ENCODE assay signal across 28 cellular contexts in genomic region chr2:227509086-227509485, GRCh38. TPM values are rescaled to one million over a fixed set of nuclear protein-coding genes. Genes with fewer than 3 reads are reported as not detected.
DNase-seq lines count a peak whose midpoint lies in the region; ATAC-seq, FAIRE-seq and TF ChIP-seq lines count a peak whose summit lies in the region.
"Had no signal": no experiment of that assay in that cellular context is flagged by ENCODE, and none has a peak within 500 bp of the region (broad histone marks: within the 10 kb centered on the region; RNA-seq: fewer than 3 reads in every experiment).

No MANE protein-coding gene starts in this region.

- H3K4me1 Mint-ChIP-seq in activated T-cell treated with anti-CD3 and anti-CD28 coated beads, Interleukin-2, amount 50 U/mL, for 72 hours (ENCODE audit: low read depth), result peaks cover 75% of the 10 kb centered on the region
- peaks cover 68% of the 10 kb centered on the region for H3K4me1 Mint-ChIP-seq in activated T-helper 1 cell treated with anti-CD3 and anti-CD28 coated beads, Interleukin-12 subunit alpha, Interleukin-12 subunit beta, Interleukin-2, Interleukin-4 antibody, amounts not matched to agents 30 ng/mL and 10 ng/mL and 1 ng/mL, durations not matched to agents 14 hours and 24 hours and 36 hours (ENCODE audit: low read depth)

- no peak for ATAC-seq in activated T-cell treated with anti-CD3 and anti-CD28 coated beads, Interleukin-2, amount 50 U/mL, for 72 hours (replicated peaks in 1 of 2)
- no peak for ATAC-seq in K562
- ATAC-seq: natural killer cell treated with Interleukin-12 subunit alpha and Interleukin-12 subunit beta and Interleukin-15 and Interleukin-18, amount 100 ng/mL, for 72 hours; stimulated activated memory B cell treated with anti-CD40 and anti-IgM and Interleukin-4, amounts not matched to agents 10 μg/mL and 1 μg/mL and 100 μg/mL, for 72 hours had no signal

- H3K36me3 ChIP-seq in K562 (ENCODE audit: control insufficient read depth, insufficient read depth, low read length), result peaks cover 2% of the 10 kb centered on the region; the same call in 1 of the 3 replicates
- no peaks in the 10 kb centered on the region for H3K36me3 ChIP-seq in ovary
- H3K36me3 ChIP-seq: ascending aorta, colonic mucosa, HAP-1 had no signal

- H3K4me1 ChIP-seq in K562 (replicated peaks in 1 of 2; ENCODE audit: control insufficient read depth in 2 of 2, insufficient read depth in 2 of 2, low read length in 2 of 2), result peaks cover 3 to 25% of the 10 kb centered on the region in 2 experiments; a peak in 4 of 5 replicates
- H3K4me1 ChIP-seq in ovary (ENCODE audit: insufficient read depth), result peaks cover 11% of the 10 kb centered on the region

- no peaks in the 10 kb centered on the region for H3K9me3 Mint-ChIP-seq in activated T-cell treated with anti-CD3 and anti-CD28 coated beads, Interleukin-2, amount 50 U/mL, for 72 hours
- no peaks in the 10 kb centered on the region for H3K9me3 Mint-ChIP-seq in activated T-helper 1 cell treated with anti-CD3 and anti-CD28 coated beads, Interleukin-12 subunit alpha, Interleukin-12 subunit beta, Interleukin-2, Interleukin-4 antibody, amounts not matched to agents 30 ng/mL and 10 ng/mL and 1 ng/mL, durations not matched to agents 14 hours and 24 hours and 36 hours
- H3K9me3 Mint-ChIP-seq: activated CD4-positive, alpha-beta memory T cell treated with anti-CD3 and anti-CD28 coated beads, Interleukin-2, amount 10 ng/mL, durations not matched to agents 7 days and 5 days; activated naive CD8-positive, alpha-beta T cell treated with anti-CD3 and anti-CD28 coated beads for 36 hours; CD8-positive, alpha-beta memory T cell; natural killer cell treated with Interleukin-12 subunit alpha and Interleukin-12 subunit beta and Interleukin-15 and Interleukin-18, amount 100 ng/mL, for 72 hours; stimulated activated memory B cell treated with anti-CD40 and anti-IgM and Interleukin-4, amounts not matched to agents 10 μg/mL and 1 μg/mL and 100 μg/mL, for 72 hours; T-helper 1 cell treated with Interleukin-12 subunit alpha and Interleukin-12 subunit beta and Interleukin-4 antibody, amounts not matched to agents 30 μg/mL and 1 μg/mL, for 36 hours had no signal

- CTCF ChIA-PET in K562 (lab: Yijun Ruan, JAX; ENCODE audit: low intra/inter-chr PET ratio), result no interaction called here

- H3K9me1 ChIP-seq in K562 (ENCODE audit: control insufficient read depth, insufficient read depth, low read length), result peaks cover 2% of the 10 kb centered on the region

- peaks cover 100% of the 10 kb centered on the region for H3K79me2 ChIP-seq in K562 (ENCODE audit: control insufficient read depth, insufficient read depth, low read length)

- BruUV-seq in K562 (replicated peaks; lab: Mats Ljungman, UMichigan), result no TSS peak

- TF ChIP-seq POLR2A in K562 (conservative IDR thresholded peaks at IDR 0.05) (no peak), ovary (IDR thresholded peaks at IDR 0.05) (no peak)

- no peak overlapping the region for H3K4me2 ChIP-seq in K562 (ENCODE audit: insufficient read depth, low read length)

- H3K27me3 Mint-ChIP-seq in activated T-cell treated with anti-CD3 and anti-CD28 coated beads, Interleukin-2, amount 50 U/mL, for 72 hours (ENCODE audit: low read depth), result no peaks in the 10 kb centered on the region
- H3K27me3 Mint-ChIP-seq in activated T-helper 1 cell treated with anti-CD3 and anti-CD28 coated beads, Interleukin-12 subunit alpha, Interleukin-12 subunit beta, Interleukin-2, Interleukin-4 antibody, amounts not matched to agents 30 ng/mL and 10 ng/mL and 1 ng/mL, durations not matched to agents 14 hours and 24 hours and 36 hours (ENCODE audit: insufficient read depth), result no peaks in the 10 kb centered on the region
- H3K27me3 Mint-ChIP-seq: activated CD4-positive, alpha-beta memory T cell treated with anti-CD3 and anti-CD28 coated beads, Interleukin-2, amount 10 ng/mL, durations not matched to agents 7 days and 5 days; activated naive CD8-positive, alpha-beta T cell treated with anti-CD3 and anti-CD28 coated beads for 36 hours; CD8-positive, alpha-beta memory T cell; natural killer cell treated with Interleukin-12 subunit alpha and Interleukin-12 subunit beta and Interleukin-15 and Interleukin-18, amount 100 ng/mL, for 72 hours; stimulated activated memory B cell treated with anti-CD40 and anti-IgM and Interleukin-4, amounts not matched to agents 10 μg/mL and 1 μg/mL and 100 μg/mL, for 72 hours had no signal

- H3K9me3 ChIP-seq in K562 (replicated peaks; ENCODE audit: control insufficient read depth, insufficient read depth, low read depth, low read length) (no peaks in the 10 kb centered on the region), ovary (no peaks in the 10 kb centered on the region)
- H3K9me3 ChIP-seq: ascending aorta, colonic mucosa, HAP-1 had no signal

- no peaks in the 10 kb centered on the region for H3K27me3 ChIP-seq in K562 (ENCODE audit: control insufficient read depth in 2 of 2, insufficient read depth in 2 of 2, low read length in 2 of 2)
- H3K27me3 ChIP-seq in ovary, result no peaks in the 10 kb centered on the region
- H3K27me3 ChIP-seq: ascending aorta, colonic mucosa had no signal

- H3K27ac ChIP-seq in K562 (ENCODE audit: extremely low read depth, low read depth, low read length) (0 out of 3 replicates have a peak overlapping the region, but pooled peaks have one; percentile 1), ovary (no peak overlapping the region)
- H3K27ac ChIP-seq: ascending aorta, colonic mucosa, RWPE1 had no signal

- POLR2A ChIA-PET in K562 (lab: Yijun Ruan, JAX), result no interaction called here

- intact Hi-C loops in K562 (cut with micrococcal nuclease), result no loop called here
- intact Hi-C loops in activated T-helper 1 cell treated with anti-CD3 and anti-CD28 coated beads, Interleukin-12 subunit alpha, Interleukin-12 subunit beta, Interleukin-2, Interleukin-4 antibody, amounts not matched to agents 30 ng/mL and 10 ng/mL and 1 ng/mL, durations not matched to agents 14 hours and 24 hours and 36 hours (cut with micrococcal nuclease), result no loop called here
- intact Hi-C loops in ovary (cut with DNase I), result no loop called here

- H4K20me1 ChIP-seq in K562 (replicated peaks; ENCODE audit: control insufficient read depth, insufficient read depth, low read length), result peaks cover 20% of the 10 kb centered on the region; the same call in 1 of the 2 replicates

- H2AFZ ChIP-seq in K562 (ENCODE audit: low read depth, low read length), result no peak overlapping the region

- H3K9ac ChIP-seq in K562 (ENCODE audit: insufficient read depth in 1 of 2, low read depth in 2 of 2, low read length in 2 of 2), result no peak overlapping the region

- TF ChIP-seq CTCF in K562 (IDR thresholded peaks at IDR 0.05 in 2 of 3, conservative IDR thresholded peaks at IDR 0.05 in 1 of 3; ENCODE audit: insufficient read depth in 2 of 3, low read depth in 1 of 3, low read length in 3 of 3) (no peak), ovary (IDR thresholded peaks at IDR 0.05) (no peak)

- DNase-seq in activated T-cell treated with anti-CD3 and anti-CD28 coated beads, Interleukin-2, amount 50 U/mL, for 72 hours, result no peak
- no peak for DNase-seq in activated T-cell treated with anti-CD3 and anti-CD28 coated beads, Interleukin-2, amount 50 U/mL, for 1 hour
- DNase-seq in OCI-M1 (lab: John Stamatoyannopoulos, UW) (peak; percentile 51), K562 (ENCODE audit: extremely low read depth in 1 of 4, low spot score in 3 of 4) (no peak), NCI-H2081 (lab: John Stamatoyannopoulos, UW) (no peak), ovary (no peak)
- no peak for DNase-seq in activated T-helper 1 cell treated with anti-CD3 and anti-CD28 coated beads, Interleukin-12 subunit alpha, Interleukin-12 subunit beta, Interleukin-2, Interleukin-4 antibody, amounts not matched to agents 30 ng/mL and 10 ng/mL and 1 ng/mL, durations not matched to agents 14 hours and 24 hours and 36 hours (ENCODE audit: low spot score)
- DNase-seq in effector CD8-positive, alpha-beta T cell (lab: John Stamatoyannopoulos, UW), result no peak
- DNase-seq: activated CD4-positive, alpha-beta memory T cell treated with anti-CD3 and anti-CD28 coated beads, Interleukin-2, amount 10 ng/mL, durations not matched to agents 7 days and 5 days; activated CD8-positive, alpha-beta memory T cell treated with anti-CD3 and anti-CD28 coated beads, Interleukin-2, amount 50 U/mL, for 4 hours; activated naive CD8-positive, alpha-beta T cell treated with anti-CD3 and anti-CD28 coated beads for 36 hours; CD8-positive, alpha-beta memory T cell; colonic mucosa; DMS 273 treated with DMSO at 0.1 percent for 48 hours; effector CD4-positive, alpha-beta T cell; hypothalamus; left colon; NCI-H1105; NCI-H187; NCI-H2171 treated with DMSO at 0.1 percent for 48 hours had no signal

- H3K4me3 ChIP-seq in K562 (no peak overlapping the region), ovary (no peak overlapping the region)
- H3K4me3 ChIP-seq: ascending aorta, colonic mucosa, HAP-1, SK-N-MC had no signal

- peak overlapping the region in 1 of 2 donors; percentile 16 for H3K4me3 Mint-ChIP-seq in activated T-cell treated with anti-CD3 and anti-CD28 coated beads, Interleukin-2, amount 50 U/mL, for 72 hours
- no peak overlapping the region for H3K4me3 Mint-ChIP-seq in activated T-helper 1 cell treated with anti-CD3 and anti-CD28 coated beads, Interleukin-12 subunit alpha, Interleukin-12 subunit beta, Interleukin-2, Interleukin-4 antibody, amounts not matched to agents 30 ng/mL and 10 ng/mL and 1 ng/mL, durations not matched to agents 14 hours and 24 hours and 36 hours
- H3K4me3 Mint-ChIP-seq: activated CD4-positive, alpha-beta memory T cell treated with anti-CD3 and anti-CD28 coated beads, Interleukin-2, amount 10 ng/mL, durations not matched to agents 7 days and 5 days; activated naive CD8-positive, alpha-beta T cell treated with anti-CD3 and anti-CD28 coated beads for 36 hours; CD8-positive, alpha-beta memory T cell; natural killer cell treated with Interleukin-12 subunit alpha and Interleukin-12 subunit beta and Interleukin-15 and Interleukin-18, amount 100 ng/mL, for 72 hours; stimulated activated memory B cell treated with anti-CD40 and anti-IgM and Interleukin-4, amounts not matched to agents 10 μg/mL and 1 μg/mL and 100 μg/mL, for 72 hours; T-helper 1 cell treated with Interleukin-12 subunit alpha and Interleukin-12 subunit beta and Interleukin-4 antibody, amounts not matched to agents 30 μg/mL and 1 μg/mL, for 36 hours had no signal

- FAIRE-seq in K562 (lab: Jason Lieb, UNC), result no peak
- FAIRE-seq: TTC549 had no signal

- TF ChIP-seq EP300 in K562 (IDR thresholded peaks at IDR 0.05; ENCODE audit: low read length) (no peak), ovary (IDR thresholded peaks at IDR 0.05) (no peak)

- H3K27ac Mint-ChIP-seq in activated T-cell treated with anti-CD3 and anti-CD28 coated beads, Interleukin-2, amount 50 U/mL, for 72 hours, result peak overlapping the region; percentile 46
- no peak overlapping the region for H3K27ac Mint-ChIP-seq in activated T-helper 1 cell treated with anti-CD3 and anti-CD28 coated beads, Interleukin-12 subunit alpha, Interleukin-12 subunit beta, Interleukin-2, Interleukin-4 antibody, amounts not matched to agents 30 ng/mL and 10 ng/mL and 1 ng/mL, durations not matched to agents 14 hours and 24 hours and 36 hours
- H3K27ac Mint-ChIP-seq: activated CD4-positive, alpha-beta memory T cell treated with anti-CD3 and anti-CD28 coated beads, Interleukin-2, amount 10 ng/mL, durations not matched to agents 7 days and 5 days; activated naive CD8-positive, alpha-beta T cell treated with anti-CD3 and anti-CD28 coated beads for 36 hours; natural killer cell treated with Interleukin-12 subunit alpha and Interleukin-12 subunit beta and Interleukin-15 and Interleukin-18, amount 100 ng/mL, for 72 hours; stimulated activated memory B cell treated with anti-CD40 and anti-IgM and Interleukin-4, amounts not matched to agents 10 μg/mL and 1 μg/mL and 100 μg/mL, for 72 hours; T-helper 1 cell treated with Interleukin-12 subunit alpha and Interleukin-12 subunit beta and Interleukin-4 antibody, amounts not matched to agents 30 μg/mL and 1 μg/mL, for 36 hours had no signal

- in situ Hi-C loops in K562 (cut with MboI), result no loop called here

- 37% methylated on average over 2 of the region's 2 CpGs for WGBS in K562 (ENCODE audit: insufficient coverage, low coverage, missing lambda C conversion rate)
- 90 to 95% (median 93%) methylated on average over 2 of the region's 2 CpGs for WGBS in ovary, 3 donors

- peaks cover 0 to 3% of the 10 kb centered on the region in 2 donors for H3K36me3 Mint-ChIP-seq in activated T-cell treated with anti-CD3 and anti-CD28 coated beads, Interleukin-2, amount 50 U/mL, for 72 hours (ENCODE audit: insufficient read depth in 2 of 2)
- peaks cover 5% of the 10 kb centered on the region for H3K36me3 Mint-ChIP-seq in activated T-helper 1 cell treated with anti-CD3 and anti-CD28 coated beads, Interleukin-12 subunit alpha, Interleukin-12 subunit beta, Interleukin-2, Interleukin-4 antibody, amounts not matched to agents 30 ng/mL and 10 ng/mL and 1 ng/mL, durations not matched to agents 14 hours and 24 hours and 36 hours (ENCODE audit: low read depth)
- H3K36me3 Mint-ChIP-seq: natural killer cell treated with Interleukin-12 subunit alpha and Interleukin-12 subunit beta and Interleukin-15 and Interleukin-18, amount 100 ng/mL, for 72 hours had no signal

- TF ChIP-seq RAD21 in K562 (CRISPR knock-in tag; conservative IDR thresholded peaks at IDR 0.05 in 1 of 2, IDR thresholded peaks at IDR 0.05 in 1 of 2), result no peak

RNA-seq across cellular contexts. Expression of gene AGFG1, which starts 37.1 kb away (rescaled TPM):
- total RNA-seq in activated T-cell treated with anti-CD3 and anti-CD28 coated beads, Interleukin-2, amount 50 U/mL, for 72 hours, result 100 to 1,000 TPM in 1 of 2 donors, 10 to 100 TPM in 1; 98.2 to 131 TPM
- 31.0 and 37.9 TPM in 2 replicates for total RNA-seq in K562 (2011; cell fraction: chromatin; rRNA removed; ENCODE audit: low replicate concordance)
- total RNA-seq in K562 (2011; cell fraction: nucleolus; rRNA removed), result 14.8 and 17.1 TPM in 2 replicates
- total RNA-seq in K562 (2011; cell fraction: nucleoplasm; rRNA removed), result 16.6 and 31.9 TPM in 2 replicates
- 18.1 and 27.0 TPM in 2 replicates for total RNA-seq in K562 (2014; rRNA removed)
- total RNA-seq in K562 (2014; rRNA removed; fragmentation: Illumina TruSeq; extraction: Trizol), result 38.1 and 47.1 TPM in 2 replicates
- 37.4 and 37.9 TPM in 2 replicates for total RNA-seq in K562 (2015; rRNA removed; fragmentation: Illumina TruSeq; extraction: Trizol)
- 51.2 and 51.3 TPM in 2 replicates for total RNA-seq in K562 (2021)
- 79.5 and 97.5 TPM in 2 replicates for polyA plus RNA-seq in K562 (2011; rRNA removed)
- 88.8 TPM in 2 replicates for polyA plus RNA-seq in K562 (2011; cell fraction: cytosol; rRNA removed)
- 65.1 and 73.6 TPM in 2 replicates for polyA plus RNA-seq in K562 (2011; cell fraction: nucleus; rRNA removed)
- polyA plus RNA-seq in K562 (2012), result 27.7 and 28.0 TPM in 2 replicates
- polyA plus RNA-seq in K562 (2014; fragmentation: Illumina TruSeq; extraction: Trizol), result 35.3 and 36.0 TPM in 2 replicates
- polyA plus RNA-seq in K562 (2014; fragmentation: Nextera tagmentation; extraction: Ambion mirVana), result 10 to 100 TPM; 11.2 to 14.0 TPM
- 17.1 and 28.7 TPM in 2 replicates for polyA plus RNA-seq in K562 (2014; rRNA removed)
- polyA minus RNA-seq in K562 (2011; rRNA and poly(A)+ RNA removed), result 120 and 162 TPM in 2 replicates
- polyA minus RNA-seq in K562 (2011; cell fraction: cytosol; rRNA and poly(A)+ RNA removed), result 42.0 and 75.2 TPM in 2 replicates
- polyA minus RNA-seq in K562 (2011; cell fraction: nucleus; rRNA and poly(A)+ RNA removed), result 19.5 and 36.4 TPM in 2 replicates
- total RNA-seq in activated T-helper 1 cell treated with anti-CD3 and anti-CD28 coated beads, Interleukin-12 subunit alpha, Interleukin-12 subunit beta, Interleukin-2, Interleukin-4 antibody, amounts not matched to agents 30 ng/mL and 10 ng/mL and 1 ng/mL, durations not matched to agents 14 hours and 24 hours and 36 hours, result 239 and 252 TPM in 2 replicates
- total RNA-seq in ovary, result 10 to 100 TPM; 21.3 to 78.9 (median 52.2) TPM
- polyA plus RNA-seq in ovary, result 10 to 100 TPM; 22.4 to 49.7 TPM
